ENCODE assay signal across 9 cellular contexts in genomic region chr4:168509786-168510185, GRCh38. TPM values are rescaled to one million over a fixed set of nuclear protein-coding genes. Genes with fewer than 3 reads are reported as not detected.
DNase-seq lines count a peak whose midpoint lies in the region; ATAC-seq and TF ChIP-seq lines count a peak whose summit lies in the region.
"Had no signal": no experiment of that assay in that cellular context is flagged by ENCODE, and none has a peak within 500 bp of the region (broad histone marks: within the 10 kb centered on the region; RNA-seq: fewer than 3 reads in every experiment).

No MANE protein-coding gene starts in this region.

- H3K4me3 ChIP-seq in foreskin fibroblast (ENCODE audit: low read depth in 1 of 2, low read length in 2 of 2) (no peak overlapping the region), ovary (no peak overlapping the region)

- peaks cover 33% of the 10 kb centered on the region for H3K4me1 Mint-ChIP-seq in activated CD8-positive, alpha-beta T cell treated with anti-CD3 and anti-CD28 coated beads for 36 hours (ENCODE audit: low read depth)

- H3K27me3 Mint-ChIP-seq in activated CD8-positive, alpha-beta T cell treated with anti-CD3 and anti-CD28 coated beads for 36 hours, result no peaks in the 10 kb centered on the region

- H3K9me3 ChIP-seq in ovary, result no peaks in the 10 kb centered on the region

- H3K9me3 Mint-ChIP-seq in activated CD8-positive, alpha-beta T cell treated with anti-CD3 and anti-CD28 coated beads for 36 hours, result no peaks in the 10 kb centered on the region

- CTCF ChIA-PET in activated CD8-positive, alpha-beta T cell treated with anti-CD3 and anti-CD28 coated beads for 36 hours (lab: Charles Lee), result interaction anchor here (0.5 kb wide), 1 partner anchor 934 kb away, joined by 3 read pairs; no protein-coding TSS in a partner anchor

- 78 to 86% (median 85%) methylated on average over 4 of the region's 4 CpGs for WGBS in ovary, 3 donors

- H3K27ac ChIP-seq in ovary, result no peak overlapping the region

- intact Hi-C loops in activated CD8-positive, alpha-beta T cell treated with anti-CD3 and anti-CD28 coated beads for 36 hours (cut with micrococcal nuclease), result loop anchor here (5.0 to 10.0 kb wide), 2 partner anchors 325 to 413 kb away; no protein-coding TSS in a partner anchor
- intact Hi-C loops in ovary (cut with DNase I), result no loop called here

- H3K36me3 ChIP-seq in ovary, result no peaks in the 10 kb centered on the region

- TF ChIP-seq POLR2A in ovary (IDR thresholded peaks at IDR 0.05), result no peak

- peak; percentile 20 to 38 (median 27) for DNase-seq in stimulated activated CD4-positive, alpha-beta T cell treated with anti-CD3 and anti-CD28 coated beads, Interleukin-12 subunit alpha, Interleukin-12 subunit beta, amount 100 ng/mL, for 48 hours (ENCODE audit: low read depth in 2 of 3, low spot score in 1 of 3)
- no peak for DNase-seq in stimulated activated CD4-positive, alpha-beta T cell treated with anti-CD3 and anti-CD28 coated beads, Interleukin-12 subunit alpha, Interleukin-12 subunit beta, amount 100 ng/mL, for 4 hours
- DNase-seq in activated CD8-positive, alpha-beta T cell treated with anti-CD3 and anti-CD28 coated beads for 36 hours, result peak; percentile 53
- DNase-seq in foreskin fibroblast (peak; percentile 62 to 65), SK-N-DZ (ENCODE audit: low spot score) (no peak), DMS153 (lab: John Stamatoyannopoulos, UW) (no peak), DMS114 treated with DMSO at 0.1 percent for 48 hours (lab: John Stamatoyannopoulos, UW; ENCODE audit: unreplicated experiment) (no peak), ovary (no peak)
- DNase-seq: COR-L47 had no signal

- no peaks in the 10 kb centered on the region for H3K27me3 ChIP-seq in ovary

- H3K27ac Mint-ChIP-seq in activated CD8-positive, alpha-beta T cell treated with anti-CD3 and anti-CD28 coated beads for 36 hours, result peak overlapping the region; percentile 26

- no peak overlapping the region for H3K4me3 Mint-ChIP-seq in activated CD8-positive, alpha-beta T cell treated with anti-CD3 and anti-CD28 coated beads for 36 hours

- ATAC-seq in activated CD8-positive, alpha-beta T cell treated with anti-CD3 and anti-CD28 coated beads for 36 hours, result peak; percentile 75

- POLR2A ChIA-PET in activated CD8-positive, alpha-beta T cell treated with anti-CD3 and anti-CD28 coated beads for 36 hours (lab: Charles Lee), result no interaction called here

- no peak for TF ChIP-seq EP300 in ovary (IDR thresholded peaks at IDR 0.05)

- H3K4me1 ChIP-seq in ovary (ENCODE audit: insufficient read depth), result no peaks in the 10 kb centered on the region

- TF ChIP-seq CTCF in activated CD8-positive, alpha-beta T cell treated with anti-CD3 and anti-CD28 coated beads for 36 hours (IDR thresholded peaks at IDR 0.05), result no peak
- no peak for TF ChIP-seq CTCF in foreskin fibroblast (IDR thresholded peaks at IDR 0.05; ENCODE audit: low read depth, low read length)
- no peak for TF ChIP-seq CTCF in ovary (IDR thresholded peaks at IDR 0.05)

- no peaks in the 10 kb centered on the region for H3K36me3 Mint-ChIP-seq in activated CD8-positive, alpha-beta T cell treated with anti-CD3 and anti-CD28 coated beads for 36 hours (ENCODE audit: low read depth)

RNA-seq across cellular contexts. Expression of gene PALLD, which starts 12.9 kb away (rescaled TPM):
- total RNA-seq in activated CD8-positive, alpha-beta T cell treated with anti-CD3 and anti-CD28 coated beads for 36 hours, result under 1 TPM; 0.41 to 0.60 TPM
- 7.9 and 10.5 TPM in 2 replicates for polyA plus RNA-seq in SK-N-DZ (2014; cell fraction: cytosol; rRNA removed)
- 3.6 and 7.3 TPM in 2 replicates for polyA plus RNA-seq in SK-N-DZ (2014; cell fraction: nucleus; rRNA removed)
- total RNA-seq in ovary, result 100 to 1,000 TPM in 5 of 7 donors, 10 to 100 TPM in 2; 96.8 to 229 (median 137) TPM
- polyA plus RNA-seq in ovary, result 100 to 1,000 TPM; 101 to 605 TPM

RNA-seq across cellular contexts. Expression of gene DDX60L, which starts 29.5 kb away (rescaled TPM):
- total RNA-seq in activated CD8-positive, alpha-beta T cell treated with anti-CD3 and anti-CD28 coated beads for 36 hours, result 1 to 10 TPM; 7.4 to 7.5 TPM
- polyA plus RNA-seq in SK-N-DZ (2014; cell fraction: cytosol; rRNA removed), result not detected in 2 replicates
- not detected in 2 replicates for polyA plus RNA-seq in SK-N-DZ (2014; cell fraction: nucleus; rRNA removed)
- 10 to 100 TPM in 6 of 7 donors, 1 to 10 TPM in 1; 9.4 to 20.2 (median 15.0) TPM for total RNA-seq in ovary
- 10 to 100 TPM in 1 of 2 donors, 1 to 10 TPM in 1; 6.3 to 12.9 TPM for polyA plus RNA-seq in ovary

Comparison
In these comparisons a context has a peak if more than half of its experiments do, and no peak if none do; other contexts are left out.
1. DNase-seq: peak in stimulated activated CD4-positive, alpha-beta T cell treated with anti-CD3 and anti-CD28 coated beads, Interleukin-12 subunit alpha, Interleukin-12 subunit beta, amount 100 ng/mL, for 48 hours (3 of 3), activated CD8-positive, alpha-beta T cell treated with anti-CD3 and anti-CD28 coated beads for 36 hours (single experiment) and foreskin fibroblast (2 of 2); none in stimulated activated CD4-positive, alpha-beta T cell treated with anti-CD3 and anti-CD28 coated beads, Interleukin-12 subunit alpha, Interleukin-12 subunit beta, amount 100 ng/mL, for 4 hours (single experiment), SK-N-DZ (single experiment), DMS153 (single experiment), DMS114 treated with DMSO at 0.1 percent for 48 hours (single experiment) and ovary (0 of 5).
2. RNA of gene PALLD, which starts 12.9 kb away (total RNA-seq): 96.8 to 229 TPM in ovary; 0.41 to 0.60 TPM in activated CD8-positive, alpha-beta T cell treated with anti-CD3 and anti-CD28 coated beads for 36 hours; every median in the first group is over 10 times any median in the second.